ENCODE assay signal across 16 cellular contexts in genomic region chr11:122750047-122750446, GRCh38.
DNase-seq lines count a peak whose midpoint lies in the region; ATAC-seq and TF ChIP-seq lines count a peak whose summit lies in the region.
"Had no signal": no experiment of that assay in that cellular context is flagged by ENCODE, and none has a peak within 500 bp of the region (broad histone marks: within the 10 kb centered on the region; RNA-seq: fewer than 3 reads in every experiment).

No MANE protein-coding gene starts in this region.

- H3K4me1 Mint-ChIP-seq in CD4-positive, CD25-positive, alpha-beta regulatory T cell = peaks cover 12 to 64% (median 37%) of the 10 kb centered on the region in 4 donors

- H3K9me3 Mint-ChIP-seq in CD4-positive, CD25-positive, alpha-beta regulatory T cell = no peaks in the 10 kb centered on the region
- H3K9me3 Mint-ChIP-seq: CD8-positive, alpha-beta memory T cell; HFFc6 had no signal

- no peaks in the 10 kb centered on the region for H3K27me3 ChIP-seq in BLaER1
- no peaks in the 10 kb centered on the region for H3K27me3 ChIP-seq in CD4-positive, CD25-positive, alpha-beta regulatory T cell (ENCODE audit: control insufficient read depth, insufficient read depth, low read length)
- H3K27me3 ChIP-seq in MM.1S (replicated peaks; ENCODE audit: insufficient read depth, low read length) = no peaks in the 10 kb centered on the region
- H3K27me3 ChIP-seq in smooth muscle cell (ENCODE audit: low read depth) = no peaks in the 10 kb centered on the region

- H3K4me3 Mint-ChIP-seq in CD4-positive, CD25-positive, alpha-beta regulatory T cell = peak overlapping the region in 3 of 4 donors; percentile 33 to 52 (median 52)

- H3K9ac ChIP-seq in BLaER1 (0 out of 2 replicates have a peak overlapping the region, but pooled peaks have one; percentile 9), MM.1S (ENCODE audit: low read length) (no peak overlapping the region), smooth muscle cell (ENCODE audit: low read depth) (no peak overlapping the region)

- WGBS in smooth muscle cell (ENCODE audit: low lambda C conversion rate) = 96% methylated on average over 5 of the region's 5 CpGs

- DNase-seq in CD4-positive, CD25-positive, alpha-beta regulatory T cell = peak in 1 of 3 donors; percentile 32
- DNase-seq in MM.1S = no peak
- DNase-seq in effector CD8-positive, alpha-beta T cell (lab: John Stamatoyannopoulos, UW) = peak; percentile 3
- DNase-seq in smooth muscle cell (lab: John Stamatoyannopoulos, UW; ENCODE audit: unreplicated experiment) = no peak
- DNase-seq in SK-N-DZ (ENCODE audit: low spot score) = no peak
- no peak for DNase-seq in SHP77 treated with DMSO at 0.1 percent for 48 hours (lab: John Stamatoyannopoulos, UW)
- DNase-seq: DMS79, HFFc6, Kasumi-1, NCI-H1105, NCI-H187, NCI-H526 treated with DMSO at 0.1 percent for 48 hours, PC-3 had no signal

- H3K27me3 Mint-ChIP-seq in CD4-positive, CD25-positive, alpha-beta regulatory T cell = no peaks in the 10 kb centered on the region
- H3K27me3 Mint-ChIP-seq: CD8-positive, alpha-beta memory T cell had no signal

- H3K36me3 ChIP-seq in BLaER1 = peaks cover 74% of the 10 kb centered on the region
- H3K36me3 ChIP-seq in CD4-positive, CD25-positive, alpha-beta regulatory T cell (ENCODE audit: control insufficient read depth, insufficient read depth, low read length) = no peaks in the 10 kb centered on the region
- H3K36me3 ChIP-seq in MM.1S (replicated peaks; ENCODE audit: insufficient read depth, low read length) = no peaks in the 10 kb centered on the region
- no peaks in the 10 kb centered on the region for H3K36me3 ChIP-seq in smooth muscle cell (ENCODE audit: low read depth)

- H3K4me3 ChIP-seq in BLaER1 (no peak overlapping the region), MM.1S (ENCODE audit: low read length) (no peak overlapping the region), smooth muscle cell (no peak overlapping the region)
- H3K4me3 ChIP-seq in CD4-positive, CD25-positive, alpha-beta regulatory T cell (ENCODE audit: low read depth, low read length) = no peak overlapping the region
- H3K4me3 ChIP-seq: SK-N-MC had no signal

- peaks cover 11% of the 10 kb centered on the region for H3K36me3 Mint-ChIP-seq in CD4-positive, CD25-positive, alpha-beta regulatory T cell
- H3K36me3 Mint-ChIP-seq: CD8-positive, alpha-beta memory T cell had no signal

- H3F3A ChIP-seq in MM.1S (ENCODE audit: insufficient read depth, low read length) (peaks cover 33% of the 10 kb centered on the region), smooth muscle cell (ENCODE audit: low read depth) (peaks cover 21% of the 10 kb centered on the region)

- H4K20me1 ChIP-seq in BLaER1 (peaks cover 100% of the 10 kb centered on the region), MM.1S (ENCODE audit: insufficient read depth, low read length) (no peaks in the 10 kb centered on the region), smooth muscle cell (ENCODE audit: low read depth) (peaks cover 11% of the 10 kb centered on the region)

- H3K27ac ChIP-seq in BLaER1 (0 out of 2 replicates have a peak overlapping the region, but pooled peaks have one; percentile 1), MM.1S (ENCODE audit: low read length) (peak overlapping the region; percentile 96; the same call in 1 of the 2 replicates), smooth muscle cell (ENCODE audit: low read depth) (no peak overlapping the region)
- H3K27ac ChIP-seq in CD4-positive, CD25-positive, alpha-beta regulatory T cell (ENCODE audit: insufficient read depth, low read length, poor library complexity, severe bottlenecking) = peak overlapping the region; percentile 44
- H3K27ac ChIP-seq: SK-N-MC had no signal

- peaks cover 100% of the 10 kb centered on the region for H3K4me1 ChIP-seq in BLaER1
- H3K4me1 ChIP-seq in CD4-positive, CD25-positive, alpha-beta regulatory T cell (ENCODE audit: control insufficient read depth, insufficient read depth, low read length, poor library complexity, severe bottlenecking) = peaks cover 64% of the 10 kb centered on the region
- peaks cover 53% of the 10 kb centered on the region for H3K4me1 ChIP-seq in MM.1S (ENCODE audit: low read length)
- H3K4me1 ChIP-seq in smooth muscle cell (ENCODE audit: low read depth) = peaks cover 32% of the 10 kb centered on the region

- TF ChIP-seq CTCF in MM.1S (IDR thresholded peaks at IDR 0.05; ENCODE audit: low read length) (no peak), smooth muscle cell (IDR thresholded peaks at IDR 0.05; ENCODE audit: borderline replicate concordance, insufficient read depth, poor library complexity, severe bottlenecking) (no peak)

- H3K4me2 ChIP-seq in BLaER1 (peak overlapping the region; percentile 78), MM.1S (ENCODE audit: low read depth, low read length) (no peak overlapping the region), smooth muscle cell (no peak overlapping the region)

- ATAC-seq in CD4-positive, CD25-positive, alpha-beta regulatory T cell (ENCODE audit: low read depth in 2 of 2) = no peak
- ATAC-seq: PC-3 had no signal

- no peaks in the 10 kb centered on the region for H3K9me2 ChIP-seq in MM.1S (replicated peaks; ENCODE audit: insufficient read depth, low read length)

- H2AFZ ChIP-seq in MM.1S (ENCODE audit: low read length) = no peak overlapping the region
- H2AFZ ChIP-seq in smooth muscle cell (ENCODE audit: low read depth) = no peak overlapping the region

- H3K27ac Mint-ChIP-seq in CD4-positive, CD25-positive, alpha-beta regulatory T cell = peak overlapping the region in 1 of 3 donors; percentile 44

- no peaks in the 10 kb centered on the region for H3K79me2 ChIP-seq in MM.1S (ENCODE audit: low read length)
- H3K79me2 ChIP-seq in smooth muscle cell (ENCODE audit: low read depth) = peaks cover 8% of the 10 kb centered on the region

- no peaks in the 10 kb centered on the region for H3K9me3 ChIP-seq in BLaER1
- H3K9me3 ChIP-seq in CD4-positive, CD25-positive, alpha-beta regulatory T cell (ENCODE audit: control insufficient read depth in 2 of 2, low read length in 2 of 2) = no peaks in the 10 kb centered on the region
- H3K9me3 ChIP-seq in MM.1S (replicated peaks; ENCODE audit: insufficient read depth, low read length) = no peaks in the 10 kb centered on the region
- no peaks in the 10 kb centered on the region for H3K9me3 ChIP-seq in smooth muscle cell (replicated peaks; ENCODE audit: low read depth)
